In genomic region chr12:41636658-41637057, GRCh38 we compare ENCODE assay signal across 17 cellular contexts.
"Had no signal": no experiment of that assay in that cellular context is flagged by ENCODE, and none has a peak within 500 bp of the region (broad histone marks: within the 10 kb centered on the region; RNA-seq: fewer than 3 reads in every experiment).

No MANE protein-coding gene starts in this region.

- H3K4me1 ChIP-seq: gastroesophageal sphincter, sigmoid colon, suprapubic skin, thyroid gland, uterus had no signal

- H3K27ac ChIP-seq: gastroesophageal sphincter, neutrophil, sigmoid colon, skin epidermis, suprapubic skin, thyroid gland, uterus had no signal

- ATAC-seq: esophagus mucosa; gastroesophageal sphincter; left lobe of liver; mucosa of descending colon; naive thymus-derived CD8-positive, alpha-beta T cell had no signal

- DNase-seq: effector memory CD4-positive, alpha-beta T cell; glutamatergic neuron; islet precursor cell; mammary epithelial cell; mucosa of descending colon; naive thymus-derived CD8-positive, alpha-beta T cell; sigmoid colon; stimulated activated CD4-positive, alpha-beta T cell treated with anti-CD3 and anti-CD28 coated beads, Interleukin-12 subunit alpha, Interleukin-12 subunit beta, amount 100 ng/mL, for 4 hours; stimulated activated naive CD4-positive, alpha-beta T cell treated with Interleukin-2 at 50 U/mL for 16 hours; thyroid gland; uterus had no signal

- H3K36me3 ChIP-seq: gastroesophageal sphincter, neutrophil, sigmoid colon, suprapubic skin, thyroid gland, uterus had no signal

- H3K4me3 ChIP-seq: gastroesophageal sphincter, mucosa of descending colon, sigmoid colon, skin epidermis, suprapubic skin, thyroid gland, uterus had no signal

- H3K9me3 ChIP-seq: mucosa of descending colon, neutrophil, sigmoid colon, suprapubic skin, thyroid gland, uterus had no signal

- H3K27me3 ChIP-seq: gastroesophageal sphincter, neutrophil, sigmoid colon, suprapubic skin, thyroid gland, uterus had no signal
